Comparison of ENCODE assay signal across 11 cellular contexts in genomic region chr1:67645495-67646144, GRCh38. TPM values are rescaled to one million over a fixed set of nuclear protein-coding genes. Genes with fewer than 3 reads are reported as not detected.
A peak's percentile ranks its signal among the peaks of the same experiment; 100 is the strongest.
DNase-seq lines count a peak whose midpoint lies in the region; ATAC-seq, FAIRE-seq and TF ChIP-seq lines count a peak whose summit lies in the region.
"Had no signal": no experiment of that assay in that cellular context is flagged by ENCODE, and none has a peak within 500 bp of the region (broad histone marks: within the 10 kb centered on the region; RNA-seq: fewer than 3 reads in every experiment).

No MANE protein-coding gene starts in this region.

- H3K4me1 ChIP-seq in A549 (peaks cover 31% of the 10 kb centered on the region), ectodermal cell (ENCODE audit: control insufficient read depth, insufficient read depth, low read length) (peaks cover 34% of the 10 kb centered on the region), mucosa of descending colon (ENCODE audit: low read depth) (peaks cover 16% of the 10 kb centered on the region)

- H3K4me3 Mint-ChIP-seq in nephron progenitor cell: no peak overlapping the region
- H3K4me3 Mint-ChIP-seq in activated T-helper 1 cell treated with anti-CD3 and anti-CD28 coated beads, Interleukin-12 subunit alpha, Interleukin-12 subunit beta, Interleukin-2, Interleukin-4 antibody, amounts not matched to agents 30 ng/mL and 10 ng/mL and 1 ng/mL, durations not matched to agents 14 hours and 24 hours and 36 hours: no peak overlapping the region
- H3K4me3 Mint-ChIP-seq: effector memory CD8-positive, alpha-beta T cell had no signal

- no peaks in the 10 kb centered on the region for H3K27me3 ChIP-seq in ectodermal cell (ENCODE audit: control insufficient read depth, insufficient read depth, low read length, poor library complexity, severe bottlenecking)

- peaks cover 8% of the 10 kb centered on the region for H3K4me1 Mint-ChIP-seq in nephron progenitor cell
- no peaks in the 10 kb centered on the region for H3K4me1 Mint-ChIP-seq in activated T-helper 1 cell treated with anti-CD3 and anti-CD28 coated beads, Interleukin-12 subunit alpha, Interleukin-12 subunit beta, Interleukin-2, Interleukin-4 antibody, amounts not matched to agents 30 ng/mL and 10 ng/mL and 1 ng/mL, durations not matched to agents 14 hours and 24 hours and 36 hours (ENCODE audit: low read depth)

- no peak for TF ChIP-seq RAD21 in A549 (conservative IDR thresholded peaks at IDR 0.05 in 1 of 2, IDR thresholded peaks at IDR 0.05 in 1 of 2)

- no peak for TF ChIP-seq CTCF in A549 (IDR thresholded peaks at IDR 0.05)
- TF ChIP-seq CTCF in mucosa of descending colon (IDR thresholded peaks at IDR 0.05): no peak
- TF ChIP-seq CTCF in nephron progenitor cell (IDR thresholded peaks at IDR 0.05): no peak

- no peak for FAIRE-seq in A549 (lab: Jason Lieb, UNC)

- no peaks in the 10 kb centered on the region for H3K9me3 Mint-ChIP-seq in nephron progenitor cell
- no peaks in the 10 kb centered on the region for H3K9me3 Mint-ChIP-seq in activated T-helper 1 cell treated with anti-CD3 and anti-CD28 coated beads, Interleukin-12 subunit alpha, Interleukin-12 subunit beta, Interleukin-2, Interleukin-4 antibody, amounts not matched to agents 30 ng/mL and 10 ng/mL and 1 ng/mL, durations not matched to agents 14 hours and 24 hours and 36 hours
- H3K9me3 Mint-ChIP-seq: effector memory CD8-positive, alpha-beta T cell had no signal

- TF ChIP-seq POLR2A in A549 (IDR thresholded peaks at IDR 0.05; ENCODE audit: low read length): no peak

- TF ChIP-seq EP300 in A549 (IDR thresholded peaks at IDR 0.05): no peak

- no peaks in the 10 kb centered on the region for H3K36me3 ChIP-seq in ectodermal cell (ENCODE audit: control insufficient read depth, insufficient read depth, low read length)
- no peaks in the 10 kb centered on the region for H3K36me3 ChIP-seq in mucosa of descending colon (ENCODE audit: low read depth)

- H3K4me3 ChIP-seq in A549: no peak overlapping the region
- no peak overlapping the region for H3K4me3 ChIP-seq in ectodermal cell (ENCODE audit: insufficient read depth, low read depth, low read length)
- no peak overlapping the region for H3K4me3 ChIP-seq in mucosa of descending colon
- H3K4me3 ChIP-seq: lung had no signal

- ATAC-seq in A549 (peak in 1 of 2 experiments; percentile 73; a peak in 3 of 6 replicates), mucosa of descending colon (peak; percentile 87)
- ATAC-seq: effector memory CD8-positive, alpha-beta T cell had no signal

- H3K27ac Mint-ChIP-seq in nephron progenitor cell: no peak overlapping the region
- H3K27ac Mint-ChIP-seq in activated T-helper 1 cell treated with anti-CD3 and anti-CD28 coated beads, Interleukin-12 subunit alpha, Interleukin-12 subunit beta, Interleukin-2, Interleukin-4 antibody, amounts not matched to agents 30 ng/mL and 10 ng/mL and 1 ng/mL, durations not matched to agents 14 hours and 24 hours and 36 hours: no peak overlapping the region
- H3K27ac Mint-ChIP-seq: effector memory CD8-positive, alpha-beta T cell had no signal

- H3K27ac ChIP-seq in A549: peak overlapping the region; percentile 28 to 37; a peak in 2 of 6 replicates
- H3K27ac ChIP-seq in ectodermal cell (ENCODE audit: insufficient read depth, low read depth, low read length, poor library complexity, severe bottlenecking): peak overlapping the region; percentile 93

- intact Hi-C loops in mucosa of descending colon (cut with DNase I, micrococcal nuclease): no loop called here
- intact Hi-C loops in activated T-helper 1 cell treated with anti-CD3 and anti-CD28 coated beads, Interleukin-12 subunit alpha, Interleukin-12 subunit beta, Interleukin-2, Interleukin-4 antibody, amounts not matched to agents 30 ng/mL and 10 ng/mL and 1 ng/mL, durations not matched to agents 14 hours and 24 hours and 36 hours (cut with micrococcal nuclease): no loop called here

- no peaks in the 10 kb centered on the region for H3K9me3 ChIP-seq in A549
- H3K9me3 ChIP-seq in ectodermal cell (ENCODE audit: control insufficient read depth, low read length): no peaks in the 10 kb centered on the region
- no peaks in the 10 kb centered on the region for H3K9me3 ChIP-seq in mucosa of descending colon

- 33% methylated on average over 3 of the region's 3 CpGs for WGBS in A549 (ENCODE audit: missing lambda C conversion rate)
- WGBS in ectodermal cell, 2 experiments: 30 to 53% methylated on average over 2 to 3 of the region's 3 CpGs

- peak overlapping the region; percentile 34 for H3K4me2 ChIP-seq in A549

- CTCF ChIA-PET in A549 (lab: Yijun Ruan, JAX): no interaction called here

- DNase-seq in A549 (ENCODE audit: low read depth in 1 of 2, low spot score in 1 of 2) (peak in 1 of 2 experiments; percentile 43), NCI-H1694 treated with DMSO at 0.1 percent for 48 hours (lab: John Stamatoyannopoulos, UW) (peak; percentile 73), mucosa of descending colon (peak in 2 of 3 donors; percentile 54 to 72), nephron progenitor cell (no peak), GF-D8 (lab: John Stamatoyannopoulos, UW) (no peak)
- DNase-seq in activated CD4-positive, alpha-beta T cell treated with anti-CD3 and anti-CD28 coated beads, Interleukin-2, amount 50 U/mL, for 48 hours: no peak
- DNase-seq in activated T-helper 1 cell treated with anti-CD3 and anti-CD28 coated beads, Interleukin-12 subunit alpha, Interleukin-12 subunit beta, Interleukin-2, Interleukin-4 antibody, amounts not matched to agents 30 ng/mL and 10 ng/mL and 1 ng/mL, durations not matched to agents 14 hours and 24 hours and 36 hours (ENCODE audit: low spot score): no peak
- DNase-seq: effector memory CD8-positive, alpha-beta T cell; stimulated activated CD4-positive, alpha-beta T cell treated with anti-CD3 and anti-CD28 coated beads, Interleukin-2, amount 100 ng/mL, for 24 hours had no signal

- POLR2A ChIA-PET in A549 (lab: Yijun Ruan, JAX): no interaction called here

- H3K27me3 Mint-ChIP-seq in nephron progenitor cell (ENCODE audit: low read depth, poor library complexity): no peaks in the 10 kb centered on the region
- H3K27me3 Mint-ChIP-seq in activated T-helper 1 cell treated with anti-CD3 and anti-CD28 coated beads, Interleukin-12 subunit alpha, Interleukin-12 subunit beta, Interleukin-2, Interleukin-4 antibody, amounts not matched to agents 30 ng/mL and 10 ng/mL and 1 ng/mL, durations not matched to agents 14 hours and 24 hours and 36 hours (ENCODE audit: insufficient read depth): peaks cover 5% of the 10 kb centered on the region

- H3K36me3 Mint-ChIP-seq in nephron progenitor cell (ENCODE audit: low read depth): no peaks in the 10 kb centered on the region
- no peaks in the 10 kb centered on the region for H3K36me3 Mint-ChIP-seq in activated T-helper 1 cell treated with anti-CD3 and anti-CD28 coated beads, Interleukin-12 subunit alpha, Interleukin-12 subunit beta, Interleukin-2, Interleukin-4 antibody, amounts not matched to agents 30 ng/mL and 10 ng/mL and 1 ng/mL, durations not matched to agents 14 hours and 24 hours and 36 hours (ENCODE audit: low read depth)

TF ChIP-seq in A549, 52 proteins besides CTCF, POLR2A, EP300 and RAD21:
- no peak for TF ChIP-seq GATA3 (IDR thresholded peaks at IDR 0.05; ENCODE audit: borderline replicate concordance)
- TF ChIP-seq MAX (IDR thresholded peaks at IDR 0.05): peak; percentile 33; the same call in 1 of the 2 replicates
- TF ChIP-seq CHD4 (IDR thresholded peaks at IDR 0.05; ENCODE audit: borderline replicate concordance): no peak
- no peak for TF ChIP-seq ATOH8 (CRISPR knock-in tag; IDR thresholded peaks at IDR 0.05; ENCODE audit: low read depth)
- TF ChIP-seq ZFP36 (IDR thresholded peaks at IDR 0.05; ENCODE audit: borderline replicate concordance, partially characterized antibody): no peak

RNA-seq across cellular contexts. Expression of gene GADD45A, which starts 39.4 kb away (rescaled TPM):
- 26.6 and 44.7 TPM in 2 replicates for polyA plus RNA-seq in A549 (2011; rRNA removed)
- 67.8 and 72.1 TPM in 2 replicates for polyA plus RNA-seq in A549 (2012; cell fraction: cytosol; rRNA removed)
- polyA plus RNA-seq in A549 (2012; cell fraction: nucleus; rRNA removed): 113 and 126 TPM in 2 replicates
- 36.0 to 49.6 TPM (median 41.6 TPM) in 3 replicates for polyA plus RNA-seq in A549 (2017; fragmentation: RNase III; extraction: RNeasy Plus Mini Kit Qiagen cat#74134 plus additional on column Dnase treatment)
- 4.6 and 7.2 TPM in 2 replicates for polyA minus RNA-seq in A549 (2011; rRNA and poly(A)+ RNA removed)
- polyA plus RNA-seq in ectodermal cell (2013, experiment 1 of 4): 54.0 TPM
- polyA plus RNA-seq in ectodermal cell (2013, experiment 2 of 4): 46.8 TPM
- 35.4 TPM for polyA plus RNA-seq in ectodermal cell (2013, experiment 3 of 4)
- polyA plus RNA-seq in ectodermal cell (2013, experiment 4 of 4): 40.9 TPM
- 10 to 100 TPM; 19.5 to 40.3 (median 27.1) TPM for total RNA-seq in mucosa of descending colon
- total RNA-seq in activated T-helper 1 cell treated with anti-CD3 and anti-CD28 coated beads, Interleukin-12 subunit alpha, Interleukin-12 subunit beta, Interleukin-2, Interleukin-4 antibody, amounts not matched to agents 30 ng/mL and 10 ng/mL and 1 ng/mL, durations not matched to agents 14 hours and 24 hours and 36 hours: 47.3 and 48.2 TPM in 2 replicates

Comparison
In these comparisons a context has a peak if more than half of its experiments do, and no peak if none do; other contexts are left out.
1. DNase-seq: peak in NCI-H1694 treated with DMSO at 0.1 percent for 48 hours (single experiment) and mucosa of descending colon (2 of 3); none in nephron progenitor cell (single experiment), activated CD4-positive, alpha-beta T cell treated with anti-CD3 and anti-CD28 coated beads, Interleukin-2, amount 50 U/mL, for 48 hours (0 of 2), GF-D8 (single experiment) and activated T-helper 1 cell treated with anti-CD3 and anti-CD28 coated beads, Interleukin-12 subunit alpha, Interleukin-12 subunit beta, Interleukin-2, Interleukin-4 antibody, amounts not matched to agents 30 ng/mL and 10 ng/mL and 1 ng/mL, durations not matched to agents 14 hours and 24 hours and 36 hours (single experiment).